Comparison of ENCODE assay signal across 8 cellular contexts in genomic region chr9:136728080-136728547, GRCh38. TPM values are rescaled to one million over a fixed set of nuclear protein-coding genes. Genes with fewer than 3 reads are reported as not detected.
DNase-seq lines count a peak whose midpoint lies in the region; ATAC-seq and TF ChIP-seq lines count a peak whose summit lies in the region.

No MANE protein-coding gene starts in this region.

- H3K9me3 ChIP-seq in AG04450 (ENCODE audit: control insufficient read depth, insufficient read depth, low read length), result no peaks in the 10 kb centered on the region; the same call in 1 of the 2 replicates
- no peaks in the 10 kb centered on the region for H3K9me3 ChIP-seq in colonic mucosa
- H3K9me3 ChIP-seq in left lung, result no peaks in the 10 kb centered on the region

- peak overlapping the region; percentile 89 to 94 for H3K9ac ChIP-seq in colonic mucosa (ENCODE audit: low read depth in 2 of 2, low read length in 2 of 2)

- H3K27ac ChIP-seq in AG04450 (ENCODE audit: low read depth, low read length) (no peak overlapping the region), colonic mucosa (peak overlapping the region; percentile 46), left lung (peak overlapping the region; percentile 57 to 83)

- ATAC-seq in GM18867 (IDR thresholded peaks at IDR 0.05; ENCODE audit: unreplicated experiment), result peak; percentile 72
- ATAC-seq in HG03135 (IDR thresholded peaks at IDR 0.05; ENCODE audit: unreplicated experiment), result peak; percentile 73
- ATAC-seq in left lung, result peak; percentile 89

- intact Hi-C loops in colonic mucosa (cut with DNase I), result no loop called here
- intact Hi-C loops in left lung (cut with DNase I), result no loop called here

- H3K27me3 ChIP-seq in AG04450 (ENCODE audit: control insufficient read depth, insufficient read depth, low read length) (no peaks in the 10 kb centered on the region), colonic mucosa (no peaks in the 10 kb centered on the region), left lung (peaks cover 0 to 8% of the 10 kb centered on the region in 2 donors)

- H3K4me1 ChIP-seq in colonic mucosa (peaks cover 10% of the 10 kb centered on the region), left lung (peaks cover 19 to 55% of the 10 kb centered on the region in 2 donors)

- peak; percentile 79 for TF ChIP-seq CTCF in AG04450 (IDR thresholded peaks at IDR 0.05; ENCODE audit: low read depth, low read length)
- TF ChIP-seq CTCF in colonic mucosa (IDR thresholded peaks at IDR 0.05), result peak; percentile 90
- TF ChIP-seq CTCF in left lung (IDR thresholded peaks at IDR 0.05), result peak; percentile 88 to 90

- DNase-seq in AG04450 (ENCODE audit: low read depth, low spot score) (peak; percentile 78), NCI-H446 (lab: John Stamatoyannopoulos, UW) (peak; percentile 32 to 84), colonic mucosa (peak; percentile 90), left lung (peak; percentile 90 to 96)
- DNase-seq in activated CD4-positive, alpha-beta T cell treated with anti-CD3 and anti-CD28 coated beads for 4 hours, result peak; percentile 93 to 94
- DNase-seq in stimulated activated CD4-positive, alpha-beta T cell treated with anti-CD3 and anti-CD28 coated beads, Interleukin-2, amount 100 ng/mL, for 24 hours, result peak; percentile 94 to 95

- H3K4me3 ChIP-seq in AG04450 (ENCODE audit: low read depth, low read length), result peak overlapping the region; percentile 76
- peak overlapping the region; percentile 90 for H3K4me3 ChIP-seq in colonic mucosa
- H3K4me3 ChIP-seq in left lung, result peak overlapping the region; percentile 83 to 91

- H3K36me3 ChIP-seq in colonic mucosa (peaks cover 6% of the 10 kb centered on the region), left lung (peaks cover 0 to 37% of the 10 kb centered on the region in 2 donors)

- CTCF ChIA-PET in AG04450 (lab: Charles Lee), result interaction anchor here (0.6 to 2.3 kb wide), 6 partner anchors 8 to 307 kb away, joined by 3 to 7 read pairs (median 4); no protein-coding TSS in a partner anchor

- POLR2A ChIA-PET in AG04450 (lab: Yijun Ruan, JAX), result interaction anchor here (0.6 to 2.4 kb wide), 24 partner anchors 8 to 619 kb away, joined by 3 to 17 read pairs (median 4); partner anchors contain the start of genes AGPAT2 and MAN1B1

RNA-seq across cellular contexts. Expression of gene LCN10, which starts 14.6 kb away (rescaled TPM):
- not detected in 2 replicates for polyA plus RNA-seq in AG04450 (2011; rRNA removed)
- polyA minus RNA-seq in AG04450 (2011; rRNA and poly(A)+ RNA removed), result not detected in 2 replicates
- total RNA-seq in colonic mucosa, result 1 to 10 TPM in 1 of 2 donors, under 1 TPM in 1; 0.11 to 3.3 TPM
- 10 to 100 TPM in 1 of 2 donors, under 1 TPM in 1; 0.32 to 10.0 TPM for total RNA-seq in left lung

RNA-seq across cellular contexts. Expression of gene DIPK1B, which starts 15.7 kb away (rescaled TPM):
- 2.8 and 3.6 TPM in 2 replicates for polyA plus RNA-seq in AG04450 (2011; rRNA removed)
- 1.3 and 2.6 TPM in 2 replicates for polyA minus RNA-seq in AG04450 (2011; rRNA and poly(A)+ RNA removed)
- total RNA-seq in colonic mucosa (1 to 10 TPM in 1 of 2 donors, under 1 TPM in 1; 0.82 to 2.8 TPM), left lung (10 to 100 TPM; 12.6 to 12.7 TPM)

RNA-seq across cellular contexts. Expression of gene LCN6, which starts 20.2 kb away (rescaled TPM):
- not detected in 2 replicates for polyA plus RNA-seq in AG04450 (2011; rRNA removed)
- polyA minus RNA-seq in AG04450 (2011; rRNA and poly(A)+ RNA removed), result not detected in 2 replicates
- total RNA-seq in colonic mucosa (1 to 10 TPM in 1 of 2 donors, under 1 TPM in 1; 0.56 to 1.2 TPM), left lung (10 to 100 TPM in 1 of 2 donors, under 1 TPM in 1; 0.38 to 18.9 TPM)

RNA-seq across cellular contexts. Expression of gene LCN8, which starts 29.9 kb away (rescaled TPM):
- polyA plus RNA-seq in AG04450 (2011; rRNA removed), result not detected in 2 replicates
- not detected in 2 replicates for polyA minus RNA-seq in AG04450 (2011; rRNA and poly(A)+ RNA removed)
- total RNA-seq in colonic mucosa (not detected), left lung (not detected)

RNA-seq across cellular contexts. Expression of gene LCN15, which starts 36.2 kb away (rescaled TPM):
- not detected in 2 replicates for polyA plus RNA-seq in AG04450 (2011; rRNA removed)
- polyA minus RNA-seq in AG04450 (2011; rRNA and poly(A)+ RNA removed), result not detected in 2 replicates
- total RNA-seq in colonic mucosa (1 to 10 TPM in 1 of 2 donors, not detected in 1; 3.4 TPM), left lung (not detected)
